14 cellular contexts compared by ENCODE assay signal in genomic region chr2:141570474-141571131, GRCh38.
DNase-seq lines count a peak whose midpoint lies in the region; ATAC-seq, FAIRE-seq and TF ChIP-seq lines count a peak whose summit lies in the region.
"Had no signal": no experiment of that assay in that cellular context is flagged by ENCODE, and none has a peak within 500 bp of the region (broad histone marks: within the 10 kb centered on the region; RNA-seq: fewer than 3 reads in every experiment).

No MANE protein-coding gene starts in this region.

- H2BK5ac ChIP-seq in H1 (ENCODE audit: low read depth, low read length) = no peak overlapping the region

- H3K36me3 Mint-ChIP-seq in nephron progenitor cell (ENCODE audit: low read depth) = no peaks in the 10 kb centered on the region
- H3K36me3 Mint-ChIP-seq: CD8-positive, alpha-beta T cell had no signal

- no peak overlapping the region for H4K8ac ChIP-seq in H1 (ENCODE audit: extremely low read depth, insufficient read depth, low read length)

- H3K9ac ChIP-seq in HUES6 (ENCODE audit: low read length) = peak overlapping the region; percentile 9
- H3K9ac ChIP-seq in H1 (replicated peaks in 1 of 4; ENCODE audit: extremely low read depth in 1 of 4, low read depth in 3 of 4, low read length in 3 of 4) = no peak overlapping the region
- H3K9ac ChIP-seq: KMS-11 had no signal

- H3K56ac ChIP-seq in H1 (replicated peaks; ENCODE audit: insufficient read length, low read depth, low read length) = no peak overlapping the region

- H3K27ac Mint-ChIP-seq in nephron progenitor cell = no peak overlapping the region
- H3K27ac Mint-ChIP-seq: CD8-positive, alpha-beta T cell; HFFc6 had no signal

- DNase-seq in ELF-1 (ENCODE audit: low read depth, low spot score) = peak; percentile 97
- DNase-seq in H1 (ENCODE audit: low read depth in 1 of 2, low spot score in 2 of 2) = peak in 1 of 2 experiments; percentile 43
- DNase-seq in nephron progenitor cell = peak; percentile 16
- DNase-seq: CD8-positive, alpha-beta T cell; HFFc6; NCI-H1092; NCI-H226; NCI-H526 treated with DMSO at 0.1 percent for 48 hours; SHP77 had no signal

- no peak overlapping the region for H3K4ac ChIP-seq in H1 (replicated peaks; ENCODE audit: insufficient read length, low read depth, low read length)

- TF ChIP-seq EP300 in H1 (IDR thresholded peaks at IDR 0.05; ENCODE audit: borderline replicate concordance in 1 of 2, low read depth in 2 of 2, low read length in 2 of 2) = no peak

- peaks cover 31% of the 10 kb centered on the region for H3K9me3 Mint-ChIP-seq in nephron progenitor cell

- H3K4me1 ChIP-seq in HUES6 (ENCODE audit: control insufficient read depth, insufficient read depth, low read length) (peaks cover 12% of the 10 kb centered on the region), H1 (replicated peaks in 1 of 4; ENCODE audit: control insufficient read depth in 3 of 4, insufficient read depth in 4 of 4, low read length in 3 of 4) (peaks cover 0 to 5% (median 1%) of the 10 kb centered on the region in 4 experiments; a peak in 3 of 7 replicates)

- ATAC-seq in GM18498 (IDR thresholded peaks at IDR 0.05; ENCODE audit: unreplicated experiment) = no peak
- ATAC-seq in GM21515 (IDR thresholded peaks at IDR 0.05; ENCODE audit: unreplicated experiment) = no peak
- ATAC-seq in GM19328 (IDR thresholded peaks at IDR 0.05; ENCODE audit: unreplicated experiment) = no peak
- ATAC-seq: CD8-positive, alpha-beta T cell had no signal

- H3K4me2 ChIP-seq in H1 (ENCODE audit: insufficient read depth in 1 of 2, low read depth in 2 of 2, low read length in 2 of 2) = peak overlapping the region in 1 of 2 experiments; percentile 19; a peak in 1 of 4 replicates
- H3K4me2 ChIP-seq: KMS-11 had no signal

- no peaks in the 10 kb centered on the region for H3K27me3 ChIP-seq in HUES6 (ENCODE audit: control insufficient read depth, insufficient read depth, low read length)
- H3K27me3 ChIP-seq in H1 (replicated peaks in 1 of 4; ENCODE audit: control insufficient read depth in 3 of 4, extremely low read depth in 1 of 4, insufficient read depth in 3 of 4, low read length in 3 of 4) = no peaks in the 10 kb centered on the region

- TF ChIP-seq POLR2A in H1 (IDR thresholded peaks at IDR 0.05; ENCODE audit: control extremely low read depth in 1 of 2, low read depth in 2 of 2, low read length in 2 of 2) = no peak

- no peak overlapping the region for H2AK5ac ChIP-seq in H1 (ENCODE audit: low read depth, low read length)

- no peaks in the 10 kb centered on the region for H3K9me3 ChIP-seq in HUES6 (ENCODE audit: control insufficient read depth, insufficient read depth, low read depth, low read length)
- H3K9me3 ChIP-seq in H1 (ENCODE audit: insufficient read depth in 2 of 2, low read depth in 1 of 2, low read length in 1 of 2) = peaks cover 0 to 4% of the 10 kb centered on the region in 2 experiments; a peak in 1 of 4 replicates

- FAIRE-seq in H1 (lab: Jason Lieb, UNC) = no peak

- no peak overlapping the region for H2BK12ac ChIP-seq in H1 (ENCODE audit: low read depth, low read length)

- H2BK15ac ChIP-seq in H1 (ENCODE audit: low read length) = no peak overlapping the region

- no peak overlapping the region for H3K18ac ChIP-seq in H1 (ENCODE audit: extremely low read depth, low read length)

- H4K91ac ChIP-seq in H1 (replicated peaks; ENCODE audit: insufficient read length, low read length) = no peak overlapping the region

- WGBS in H1 (ENCODE audit: extremely low coverage in 1 of 2, insufficient coverage in 1 of 2, insufficient read length in 1 of 2, insufficient replicate concordance in 2 of 2, low coverage in 1 of 2, low lambda C conversion rate in 2 of 2, missing lambda C conversion rate in 1 of 2), 2 experiments = 94% methylated on average over 9 of the region's 10 CpGs; no CpG with 5 or more reads in 1 of the 2 experiments

- no peak overlapping the region for H3K4me3 ChIP-seq in HUES6 (ENCODE audit: low read depth, low read length)
- H3K4me3 ChIP-seq in H1 (ENCODE audit: extremely low read depth in 1 of 4, insufficient read depth in 2 of 4, low read depth in 3 of 4, low read length in 4 of 4) = no peak overlapping the region

- no peaks in the 10 kb centered on the region for H3K79me1 ChIP-seq in H1 (ENCODE audit: low read depth, low read length)

- no peak for TF ChIP-seq RAD21 in H1 (IDR thresholded peaks at IDR 0.05 in 1 of 2, conservative IDR thresholded peaks at IDR 0.05 in 1 of 2; ENCODE audit: low read depth in 2 of 2, low read length in 2 of 2)

- H4K20me1 ChIP-seq in H1 (replicated peaks in 1 of 2; ENCODE audit: control insufficient read depth in 1 of 2, insufficient read depth in 2 of 2, low read length in 2 of 2) = no peaks in the 10 kb centered on the region

- no peak overlapping the region for H3K4me3 Mint-ChIP-seq in nephron progenitor cell
- H3K4me3 Mint-ChIP-seq: CD8-positive, alpha-beta T cell; HFFc6 had no signal

- CTCF ChIA-PET in H1 (lab: Charles Lee; ENCODE audit: partially characterized antibody) = interaction anchor here (0.8 kb wide), 1 partner anchor 11 kb away, joined by 3 read pairs; no protein-coding TSS in a partner anchor

- no peak overlapping the region for H4K5ac ChIP-seq in H1 (ENCODE audit: insufficient read length, low read depth, low read length)

- peaks cover 5% of the 10 kb centered on the region for H3K4me1 Mint-ChIP-seq in nephron progenitor cell

- H2AFZ ChIP-seq in H1 (ENCODE audit: low read length) = peak overlapping the region; percentile 83; the same call in 1 of the 2 replicates

- no peaks in the 10 kb centered on the region for H3K36me3 ChIP-seq in HUES6 (ENCODE audit: control insufficient read depth, insufficient read depth, low read length)
- H3K36me3 ChIP-seq in H1 (ENCODE audit: control insufficient read depth in 2 of 4, insufficient read depth in 4 of 4, low read length in 3 of 4) = no peaks in the 10 kb centered on the region

- H3K27me3 Mint-ChIP-seq in nephron progenitor cell (ENCODE audit: low read depth, poor library complexity) = peaks cover 3% of the 10 kb centered on the region

- no peak overlapping the region for H2BK20ac ChIP-seq in H1 (ENCODE audit: low read length)

- H2BK120ac ChIP-seq in H1 (replicated peaks; ENCODE audit: low read depth, low read length) = no peak overlapping the region

- H3K27ac ChIP-seq in HUES6 (ENCODE audit: low read depth, low read length) (no peak overlapping the region), H1 (ENCODE audit: low read depth, low read length) (no peak overlapping the region)
- H3K27ac ChIP-seq: KMS-11 had no signal

- H3K23ac ChIP-seq in H1 (ENCODE audit: insufficient read length) = no peak overlapping the region

- TF ChIP-seq CTCF in H1 (IDR thresholded peaks at IDR 0.05; ENCODE audit: control extremely low read depth in 1 of 3, insufficient read depth in 1 of 3, low read depth in 1 of 3, low read length in 3 of 3) (no peak), nephron progenitor cell (IDR thresholded peaks at IDR 0.05) (no peak)

- POLR2A ChIA-PET in H1 (lab: Charles Lee; ENCODE audit: partially characterized antibody) = interaction anchor here (1.1 kb wide), 1 partner anchor 16 kb away, joined by 3 read pairs; no protein-coding TSS in a partner anchor

- no peaks in the 10 kb centered on the region for H3K79me2 ChIP-seq in H1 (ENCODE audit: control insufficient read depth in 1 of 2, insufficient read depth in 2 of 2, low read length in 2 of 2)

- no peak overlapping the region for H3K14ac ChIP-seq in H1 (ENCODE audit: insufficient read length)

- H3K23me2 ChIP-seq in H1 (ENCODE audit: low read depth, low read length) = no peaks in the 10 kb centered on the region

TF ChIP-seq in H1, 55 proteins besides CTCF, POLR2A, EP300 and RAD21:
- TF ChIP-seq BRCA1 (IDR thresholded peaks at IDR 0.05; ENCODE audit: low read depth, low read length) = no peak
- TF ChIP-seq MAFK (IDR thresholded peaks at IDR 0.05; ENCODE audit: low read depth, low read length) = no peak
- no peak for TF ChIP-seq JUND (IDR thresholded peaks at IDR 0.05; ENCODE audit: low read length)
- TF ChIP-seq BCL11A (IDR thresholded peaks at IDR 0.05; ENCODE audit: low read depth in 2 of 2, low read length in 2 of 2) = no peak
- no peak for TF ChIP-seq JUN (IDR thresholded peaks at IDR 0.05; ENCODE audit: low read depth, low read length)
- TF ChIP-seq BACH1 (IDR thresholded peaks at IDR 0.05; ENCODE audit: low read length) = no peak
- no peak for TF ChIP-seq RFX5 (IDR thresholded peaks at IDR 0.05; ENCODE audit: borderline replicate concordance, low read depth, low read length)
- no peak for TF ChIP-seq SIN3A (conservative IDR thresholded peaks at IDR 0.05 in 1 of 2, IDR thresholded peaks at IDR 0.05 in 1 of 2; ENCODE audit: low read depth in 1 of 2, low read length in 2 of 2)
